In genomic region chr1:6490181-6491075, GRCh38 we compare ENCODE assay signal across 8 cellular contexts. TPM values are rescaled to one million over a fixed set of nuclear protein-coding genes. Genes with fewer than 3 reads are reported as not detected.
DNase-seq lines count a peak whose midpoint lies in the region; FAIRE-seq and TF ChIP-seq lines count a peak whose summit lies in the region.

No MANE protein-coding gene starts in this region.

- no peaks in the 10 kb centered on the region for H3K36me3 ChIP-seq in brain microvascular endothelial cell (replicated peaks)
- H3K36me3 ChIP-seq in spleen = no peaks in the 10 kb centered on the region

- in situ Hi-C loops in brain microvascular endothelial cell (cut with HindIII; ENCODE audit: low pct_ligation_motif_present, low sequenced_read_pairs) = no loop called here

- peaks cover 17 to 100% (median 66%) of the 10 kb centered on the region in 6 donors for H3K4me1 ChIP-seq in spleen

- TF ChIP-seq POLR2A in GM12891 (IDR thresholded peaks at IDR 0.05; ENCODE audit: low read depth, low read length) (no peak), spleen (IDR thresholded peaks at IDR 0.05) (no peak)

- peak overlapping the region; percentile 85 for H3K4me3 ChIP-seq in brain microvascular endothelial cell (ENCODE audit: low read depth, low read length)
- peak overlapping the region; percentile 46 to 76 (median 56) for H3K4me3 ChIP-seq in spleen

- intact Hi-C loops in spleen (cut with DNase I; ENCODE audit: low total_unique reads) = no loop called here

- TF ChIP-seq CTCF in brain microvascular endothelial cell (IDR thresholded peaks at IDR 0.05; ENCODE audit: low read depth, low read length, missing control alignments) (no peak), spleen (IDR thresholded peaks at IDR 0.05 in 8 of 11, conservative IDR thresholded peaks at IDR 0.05 in 3 of 11) (peak in 6 of 11 experiments; percentile 9 to 56 (median 32))

- H3K27ac ChIP-seq in brain microvascular endothelial cell = peak overlapping the region; percentile 46
- peak overlapping the region; percentile 44 to 86 (median 81) for H3K27ac ChIP-seq in spleen

- WGBS in spleen, 5 donors = 1 to 5% (median 2%) methylated on average over 32 to 70 of the region's 70 CpGs

- H3K27me3 ChIP-seq in brain microvascular endothelial cell (replicated peaks) (no peaks in the 10 kb centered on the region), spleen (replicated peaks in 1 of 7) (peaks cover 0 to 43% (median 13%) of the 10 kb centered on the region in 7 donors)

- FAIRE-seq in GM12891 (lab: Jason Lieb, UNC) (peak; percentile 84), HTR-8/SVneo (lab: Jason Lieb, UNC) (no peak)

- no peaks in the 10 kb centered on the region for H3K9me3 ChIP-seq in spleen

- DNase-seq in A172 (ENCODE audit: low spot score) (peak; percentile 37), GM12891 (ENCODE audit: insufficient read length, low spot score) (peak; percentile 83), HTR-8/SVneo (ENCODE audit: insufficient read length, low spot score) (peak; percentile 60), T-helper 2 cell (peak in 4 of 5 experiments; percentile 30 to 73 (median 34)), brain microvascular endothelial cell (peak; percentile 62), iris pigment epithelial cell (ENCODE audit: low read depth) (peak; percentile 78), spleen (peak; percentile 86), pons (ENCODE audit: low spot score) (no peak)

TF ChIP-seq in GM12891, 5 proteins besides CTCF, POLR2A, EP300 and RAD21:
- TF ChIP-seq PAX5 (IDR thresholded peaks at IDR 0.05; ENCODE audit: insufficient read depth, low read length, severe bottlenecking) = no peak
- no peak for TF ChIP-seq TAF1 (IDR thresholded peaks at IDR 0.05; ENCODE audit: low read depth, low read length)
- no peak for TF ChIP-seq POU2F2 (IDR thresholded peaks at IDR 0.05; ENCODE audit: low read depth, low read length)
- TF ChIP-seq POLR2AphosphoS5 (IDR thresholded peaks at IDR 0.05; ENCODE audit: low read depth, low read length) = no peak
- no peak for TF ChIP-seq SPI1 (IDR thresholded peaks at IDR 0.05; ENCODE audit: low read depth, low read length)
TF ChIP-seq in GM12891: peak in this region for 0.

RNA-seq across cellular contexts. Expression of gene PLEKHG5, which starts 1.0 kb away (rescaled TPM):
- total RNA-seq in A172 (2014; rRNA removed; shearing (Covaris generic)) = 8.6 and 10.1 TPM in 2 replicates
- 0.24 TPM for polyA plus RNA-seq in GM12891 (2012; ENCODE audit: low read depth, missing spikeins)
- 100 to 1,000 TPM in 1 of 7 donors, 10 to 100 TPM in 6; 34.7 to 120 (median 60.1) TPM for total RNA-seq in spleen
- polyA plus RNA-seq in spleen = 10 to 100 TPM in 2 of 3 donors, 1 to 10 TPM in 1; 6.4 to 66.9 (median 29.7) TPM

RNA-seq across cellular contexts. Expression of gene TNFRSF25, which starts 24.5 kb away (rescaled TPM):
- total RNA-seq in A172 (2014; rRNA removed; shearing (Covaris generic)) = 5.1 and 6.2 TPM in 2 replicates
- 0.46 TPM for polyA plus RNA-seq in GM12891 (2012; ENCODE audit: low read depth, missing spikeins)
- total RNA-seq in spleen = 100 to 1,000 TPM in 1 of 7 donors, 10 to 100 TPM in 6; 39.7 to 103 (median 65.4) TPM
- polyA plus RNA-seq in spleen = 100 to 1,000 TPM in 2 of 3 donors, 10 to 100 TPM in 1; 30.9 to 147 (median 102) TPM
